8 cellular contexts compared by ENCODE assay signal in genomic region chr1:209565759-209566678, GRCh38. TPM values are rescaled to one million over a fixed set of nuclear protein-coding genes. Genes with fewer than 3 reads are reported as not detected.
DNase-seq lines count a peak whose midpoint lies in the region; ATAC-seq and TF ChIP-seq lines count a peak whose summit lies in the region.

No MANE protein-coding gene starts in this region.

- intact Hi-C loops in sciatic nerve (cut with DNase I): no loop called here

- peak; percentile 87 for DNase-seq in NCI-H1105 treated with DMSO at 0.1 percent for 48 hours (lab: John Stamatoyannopoulos, UW)
- DNase-seq in SW480 (ENCODE audit: low spot score): peak; percentile 78
- DNase-seq in adipocyte (ENCODE audit: low read depth): peak; percentile 95
- DNase-seq in right atrium auricular region (ENCODE audit: low spot score): peak; percentile 82
- DNase-seq in sciatic nerve (ENCODE audit: low spot score): peak; percentile 81
- no peak for DNase-seq in cortex of kidney (lab: John Stamatoyannopoulos, UW)

- peak overlapping the region; percentile 2 for H3K9ac ChIP-seq in adipocyte (ENCODE audit: low read length)

- H3K27me3 ChIP-seq in adipocyte (replicated peaks; ENCODE audit: control insufficient read depth, insufficient read depth, low read length) (peaks cover 22% of the 10 kb centered on the region), right atrium auricular region (no peaks in the 10 kb centered on the region)

- ATAC-seq in HG02623 (IDR thresholded peaks at IDR 0.05; ENCODE audit: unreplicated experiment) (peak; percentile 77), sciatic nerve (peak; percentile 87)

- no peak overlapping the region for H3K4me3 ChIP-seq in adipocyte (ENCODE audit: low read length)
- H3K4me3 ChIP-seq in right atrium auricular region: no peak overlapping the region

- H3K4me1 ChIP-seq in adipocyte (ENCODE audit: control insufficient read depth, insufficient read depth, low read length) (peaks cover 9% of the 10 kb centered on the region), right atrium auricular region (no peaks in the 10 kb centered on the region)

- no peak overlapping the region for H3K27ac ChIP-seq in right atrium auricular region

- no peaks in the 10 kb centered on the region for H3K36me3 ChIP-seq in adipocyte (ENCODE audit: control insufficient read depth, insufficient read depth, low read length, severe bottlenecking)
- no peaks in the 10 kb centered on the region for H3K36me3 ChIP-seq in right atrium auricular region

- no peaks in the 10 kb centered on the region for H3K9me3 ChIP-seq in adipocyte (ENCODE audit: control insufficient read depth, low read length)
- no peaks in the 10 kb centered on the region for H3K9me3 ChIP-seq in right atrium auricular region

- TF ChIP-seq CTCF in GM12872 (IDR thresholded peaks at IDR 0.05; ENCODE audit: insufficient read depth, low read depth, low read length) (peak; percentile 80), right atrium auricular region (IDR thresholded peaks at IDR 0.05) (peak; percentile 45 to 83)

RNA-seq across cellular contexts. Expression of gene CAMK1G, which starts 17.5 kb away (rescaled TPM):
- total RNA-seq in right atrium auricular region: under 1 TPM in 1 of 2 donors, not detected in 1; 0.28 TPM
- total RNA-seq in sciatic nerve: 0.18 TPM
